Comparison of ENCODE assay signal across 8 cellular contexts in genomic region chr10:67764012-67764822, GRCh38.
DNase-seq lines count a peak whose midpoint lies in the region; ATAC-seq, FAIRE-seq and TF ChIP-seq lines count a peak whose summit lies in the region.

No MANE protein-coding gene starts in this region.

- DNase-seq in GM18507 (ENCODE audit: extremely low spot score, insufficient read length, low read depth), result peak; percentile 60
- peak; percentile 30 for DNase-seq in NCI-H2029 treated with DMSO at 0.1 percent for 48 hours (lab: John Stamatoyannopoulos, UW)
- DNase-seq in T1000 (lab: John Stamatoyannopoulos, UW), result peak; percentile 95
- peak; percentile 96 for DNase-seq in astrocyte of the spinal cord (ENCODE audit: low read depth, low spot score)
- DNase-seq in hypothalamus (lab: John Stamatoyannopoulos, UW), result peak; percentile 71 to 99 (median 89)
- DNase-seq in retina, result peak; percentile 100
- DNase-seq in GM19240 (ENCODE audit: insufficient read length, low spot score), result no peak

- no peak for TF ChIP-seq CTCF in astrocyte of the spinal cord (IDR thresholded peaks at IDR 0.05; ENCODE audit: low read depth, low read length)

- peak; percentile 85 for FAIRE-seq in GM18507 (lab: Jason Lieb, UNC)

- in situ Hi-C loops in astrocyte of the spinal cord (cut with HindIII; ENCODE audit: low sequenced_read_pairs), result no loop called here

- peak; percentile 88 for ATAC-seq in HG03025 (IDR thresholded peaks at IDR 0.05; ENCODE audit: low FRiP score, unreplicated experiment)

- peak overlapping the region; percentile 87 for H3K4me3 ChIP-seq in astrocyte of the spinal cord (ENCODE audit: low read depth, low read length)
